Comparison of ENCODE assay signal across 14 cellular contexts in genomic region chr12:58528266-58528665, GRCh38.
"Had no signal": no experiment of that assay in that cellular context is flagged by ENCODE, and none has a peak within 500 bp of the region (broad histone marks: within the 10 kb centered on the region; RNA-seq: fewer than 3 reads in every experiment).

No MANE protein-coding gene starts in this region.

- H3K36me3 ChIP-seq: neutrophil, right atrium auricular region had no signal

- DNase-seq: activated CD4-positive, alpha-beta T cell treated with anti-CD3 and anti-CD28 coated beads, Interleukin-2, amount 50 U/mL, for 48 hours; activated CD4-positive, CD25-positive, alpha-beta regulatory T cell treated with anti-CD3 and anti-CD28 coated beads, Interleukin-2, amount 50 U/mL, for 72 hours; activated gamma-delta T cell treated with Interleukin-2 at 50 U/mL for 16 hours; activated naive CD8-positive, alpha-beta T cell treated with anti-CD3 and anti-CD28 coated beads for 36 hours; activated T-cell treated with anti-CD3 and anti-CD28 coated beads, Interleukin-2, amount 50 U/mL, for 72 hours; anterior cingulate cortex; hippocampal formation; naive thymus-derived CD4-positive, alpha-beta T cell; stimulated activated CD4-positive, alpha-beta T cell treated with anti-CD3 and anti-CD28 coated beads, Interleukin-2, amount 100 ng/mL, for 24 hours; stimulated activated naive B cell treated with anti-CD40 and anti-IgM and Interleukin-4, amounts not matched to agents 10 μg/mL and 1 μg/mL and 100 μg/mL, for 72 hours; T-helper 9 cell; trophoblast cell had no signal

- H3K9me3 ChIP-seq: neutrophil, right atrium auricular region had no signal

- H3K4me3 ChIP-seq: right atrium auricular region had no signal

- H3K27ac ChIP-seq: neutrophil, right atrium auricular region had no signal

- H3K27me3 ChIP-seq: neutrophil, right atrium auricular region had no signal

- H3K4me1 ChIP-seq: right atrium auricular region had no signal
